In genomic region chr15:65612616-65612946, GRCh38 we compare ENCODE assay signal across 9 cellular contexts. TPM values are rescaled to one million over a fixed set of nuclear protein-coding genes. Genes with fewer than 3 reads are reported as not detected.
DNase-seq lines count a peak whose midpoint lies in the region; TF ChIP-seq lines count a peak whose summit lies in the region.
"Had no signal": no experiment of that assay in that cellular context is flagged by ENCODE, and none has a peak within 500 bp of the region (broad histone marks: within the 10 kb centered on the region; RNA-seq: fewer than 3 reads in every experiment).

No MANE protein-coding gene starts in this region.

- POLR2A ChIA-PET in CD8-positive, alpha-beta memory T cell (lab: Charles Lee): no interaction called here

- peak overlapping the region in 6 of 7 donors; percentile 93 to 98 (median 95) for H3K4me3 Mint-ChIP-seq in CD8-positive, alpha-beta memory T cell
- H3K4me3 Mint-ChIP-seq in IgD-negative memory B cell: peak overlapping the region; percentile 39 to 95 (median 60)
- H3K4me3 Mint-ChIP-seq in neural progenitor cell: peak overlapping the region; percentile 92

- peaks cover 0 to 2% of the 10 kb centered on the region in 2 donors for H3K27me3 Mint-ChIP-seq in CD8-positive, alpha-beta memory T cell
- H3K27me3 Mint-ChIP-seq in IgD-negative memory B cell (no peaks in the 10 kb centered on the region), neural progenitor cell (ENCODE audit: insufficient read depth, low read depth) (peaks cover 6% of the 10 kb centered on the region)

- H2AFZ ChIP-seq in neural progenitor cell (replicated peaks): peak overlapping the region; percentile 95
- H2AFZ ChIP-seq in trophoblast cell (ENCODE audit: insufficient read depth, low read length, poor library complexity): no peak overlapping the region

- no peak overlapping the region for H2BK120ac ChIP-seq in trophoblast cell (ENCODE audit: insufficient read depth, low read length, poor library complexity)

- peak overlapping the region; percentile 91 for H3K27ac ChIP-seq in CD8-positive, alpha-beta memory T cell (ENCODE audit: low read depth, low read length)
- peak overlapping the region; percentile 87 for H3K27ac ChIP-seq in ectodermal cell (ENCODE audit: insufficient read depth, low read depth, low read length, poor library complexity, severe bottlenecking)
- H3K27ac ChIP-seq in neural progenitor cell: peak overlapping the region; percentile 93
- no peak overlapping the region for H3K27ac ChIP-seq in trophoblast cell (ENCODE audit: low read depth, low read length)

- CTCF ChIA-PET in CD8-positive, alpha-beta memory T cell (lab: Charles Lee): no interaction called here

- H2AK5ac ChIP-seq in trophoblast cell (ENCODE audit: low read length): no peak overlapping the region

- H4K91ac ChIP-seq in trophoblast cell (ENCODE audit: low read depth, low read length): no peak overlapping the region

- H3K4me2 ChIP-seq in neural progenitor cell (peak overlapping the region; percentile 95), trophoblast cell (ENCODE audit: low read length) (no peak overlapping the region)

- H4K20me1 ChIP-seq in neural progenitor cell (ENCODE audit: low read depth): no peaks in the 10 kb centered on the region

- DNase-seq in CD8-positive, alpha-beta memory T cell: no peak
- DNase-seq in neural progenitor cell (ENCODE audit: low spot score): no peak
- DNase-seq in COLO668 (lab: John Stamatoyannopoulos, UW; ENCODE audit: unreplicated experiment): no peak
- DNase-seq in trophoblast cell: no peak
- DNase-seq in stimulated activated CD4-positive, alpha-beta T cell treated with anti-CD3 and anti-CD28 coated beads, Interleukin-12 subunit alpha, Interleukin-12 subunit beta, amount 100 ng/mL, for 4 hours: no peak
- DNase-seq in C1 segment of cervical spinal cord (lab: John Stamatoyannopoulos, UW): no peak
- DNase-seq: DMS79 had no signal

- peaks cover 32 to 55% (median 46%) of the 10 kb centered on the region in 3 donors for H3K4me1 Mint-ChIP-seq in CD8-positive, alpha-beta memory T cell
- H3K4me1 Mint-ChIP-seq in IgD-negative memory B cell (peaks cover 20 to 32% (median 24%) of the 10 kb centered on the region in 3 donors), neural progenitor cell (peaks cover 29% of the 10 kb centered on the region)

- peaks cover 22% of the 10 kb centered on the region for H3F3A ChIP-seq in neural progenitor cell (ENCODE audit: low read depth)

- H3K27ac Mint-ChIP-seq in CD8-positive, alpha-beta memory T cell: peak overlapping the region; percentile 97 to 99 (median 98)
- H3K27ac Mint-ChIP-seq in IgD-negative memory B cell: peak overlapping the region in 2 of 3 donors; percentile 80 to 97
- peak overlapping the region; percentile 97 for H3K27ac Mint-ChIP-seq in neural progenitor cell

- no peak overlapping the region for H2BK5ac ChIP-seq in trophoblast cell (ENCODE audit: low read depth, low read length, poor library complexity)

- no peaks in the 10 kb centered on the region for H3K36me3 ChIP-seq in CD8-positive, alpha-beta memory T cell (ENCODE audit: insufficient read depth, low read length)
- H3K36me3 ChIP-seq in ectodermal cell (ENCODE audit: control insufficient read depth, insufficient read depth, low read length) (no peaks in the 10 kb centered on the region), neural progenitor cell (no peaks in the 10 kb centered on the region), trophoblast cell (ENCODE audit: control insufficient read depth in 1 of 2, insufficient read depth in 2 of 2, low read length in 2 of 2) (no peaks in the 10 kb centered on the region)

- no peaks in the 10 kb centered on the region for H3K9me3 Mint-ChIP-seq in CD8-positive, alpha-beta memory T cell
- H3K9me3 Mint-ChIP-seq in IgD-negative memory B cell (peaks cover 0 to 3% (median 0%) of the 10 kb centered on the region in 3 donors), neural progenitor cell (no peaks in the 10 kb centered on the region)

- no peak for TF ChIP-seq CTCF in neural progenitor cell (IDR thresholded peaks at IDR 0.05)

- H3K4ac ChIP-seq in trophoblast cell (ENCODE audit: low read depth, low read length): no peak overlapping the region

- peaks cover 12% of the 10 kb centered on the region for H3K79me1 ChIP-seq in trophoblast cell (ENCODE audit: low read length)

- H3K9me3 ChIP-seq in CD8-positive, alpha-beta memory T cell (ENCODE audit: low read length): no peaks in the 10 kb centered on the region
- H3K9me3 ChIP-seq in ectodermal cell (ENCODE audit: control insufficient read depth, low read length) (no peaks in the 10 kb centered on the region), neural progenitor cell (ENCODE audit: low read depth) (no peaks in the 10 kb centered on the region), trophoblast cell (ENCODE audit: insufficient read depth, low read depth, low read length) (no peaks in the 10 kb centered on the region)

- H3K4me1 ChIP-seq in CD8-positive, alpha-beta memory T cell (ENCODE audit: insufficient read depth, low read length): peaks cover 26% of the 10 kb centered on the region
- peaks cover 16% of the 10 kb centered on the region for H3K4me1 ChIP-seq in ectodermal cell (ENCODE audit: control insufficient read depth, insufficient read depth, low read length)
- H3K4me1 ChIP-seq in neural progenitor cell: peaks cover 16% of the 10 kb centered on the region
- H3K4me1 ChIP-seq in trophoblast cell (ENCODE audit: control insufficient read depth in 1 of 2, insufficient read depth in 2 of 2, low read length in 2 of 2): peaks cover 6 to 11% of the 10 kb centered on the region in 2 experiments

- no peak overlapping the region for H4K12ac ChIP-seq in trophoblast cell (ENCODE audit: low read depth, low read length)

- peak overlapping the region; percentile 15 for H3K9ac ChIP-seq in neural progenitor cell
- H3K9ac ChIP-seq in trophoblast cell (ENCODE audit: low read length): no peak overlapping the region

- no peak overlapping the region for H3K4me3 ChIP-seq in CD8-positive, alpha-beta memory T cell (ENCODE audit: low read length)
- H3K4me3 ChIP-seq in ectodermal cell (ENCODE audit: insufficient read depth, low read depth, low read length) (no peak overlapping the region), neural progenitor cell (no peak overlapping the region), trophoblast cell (ENCODE audit: low read depth, low read length) (no peak overlapping the region)

- WGBS in ectodermal cell, 2 experiments: 84 to 87% methylated on average over 2 of the region's 2 CpGs
- no CpG with 5 or more reads among the region's 2 CpGs for WGBS in trophoblast cell (ENCODE audit: extremely low coverage, insufficient coverage, insufficient read length)

- H4K8ac ChIP-seq in trophoblast cell (ENCODE audit: low read depth, low read length): no peak overlapping the region

- H2BK12ac ChIP-seq in trophoblast cell (ENCODE audit: low read length): no peak overlapping the region

- no peaks in the 10 kb centered on the region for H3K27me3 ChIP-seq in CD8-positive, alpha-beta memory T cell (ENCODE audit: insufficient read depth, low read length, poor library complexity, severe bottlenecking)
- H3K27me3 ChIP-seq in ectodermal cell (ENCODE audit: control insufficient read depth, insufficient read depth, low read length, poor library complexity, severe bottlenecking) (no peaks in the 10 kb centered on the region), neural progenitor cell (no peaks in the 10 kb centered on the region), trophoblast cell (ENCODE audit: insufficient read depth, low read length) (no peaks in the 10 kb centered on the region)

- H3K23ac ChIP-seq in trophoblast cell (ENCODE audit: low read length): no peak overlapping the region

- H3K14ac ChIP-seq in trophoblast cell (ENCODE audit: low read length): no peak overlapping the region

- H3K79me2 ChIP-seq in neural progenitor cell (ENCODE audit: low read depth) (peaks cover 32% of the 10 kb centered on the region), trophoblast cell (ENCODE audit: control insufficient read depth, insufficient read depth, low read length, poor library complexity) (peaks cover 8% of the 10 kb centered on the region)

- H3K36me3 Mint-ChIP-seq in CD8-positive, alpha-beta memory T cell: peaks cover 0 to 11% (median 0%) of the 10 kb centered on the region in 3 donors
- no peaks in the 10 kb centered on the region for H3K36me3 Mint-ChIP-seq in IgD-negative memory B cell
- H3K36me3 Mint-ChIP-seq in neural progenitor cell: no peaks in the 10 kb centered on the region

- no peak overlapping the region for H3K18ac ChIP-seq in trophoblast cell (ENCODE audit: low read length)

RNA-seq across cellular contexts. Expression of gene INTS14, which starts 1.6 kb away (rescaled TPM):
- total RNA-seq in CD8-positive, alpha-beta memory T cell: 10 to 100 TPM; 62.0 to 64.7 TPM
- polyA plus RNA-seq in CD8-positive, alpha-beta memory T cell: 29.9 TPM
- 24.3 TPM for polyA plus RNA-seq in IgD-negative memory B cell
- 42.5 TPM for polyA plus RNA-seq in ectodermal cell (2013, experiment 1 of 4)
- 50.1 TPM for polyA plus RNA-seq in ectodermal cell (2013, experiment 2 of 4)
- 42.0 TPM for polyA plus RNA-seq in ectodermal cell (2013, experiment 3 of 4)
- 48.8 TPM for polyA plus RNA-seq in ectodermal cell (2013, experiment 4 of 4)
- total RNA-seq in neural progenitor cell (ENCODE audit: low replicate concordance): 40.2 and 54.2 TPM in 2 replicates
- polyA plus RNA-seq in trophoblast cell (2013): 28.3 and 29.2 TPM in 2 replicates

RNA-seq across cellular contexts. Expression of gene SLC24A1, which starts 9.2 kb away (rescaled TPM):
- 1 to 10 TPM; 4.2 to 4.3 TPM for total RNA-seq in CD8-positive, alpha-beta memory T cell
- polyA plus RNA-seq in CD8-positive, alpha-beta memory T cell: 3.8 TPM
- polyA plus RNA-seq in IgD-negative memory B cell: 2.0 TPM
- polyA plus RNA-seq in ectodermal cell (2013, experiment 1 of 4): 8.7 TPM
- 9.4 TPM for polyA plus RNA-seq in ectodermal cell (2013, experiment 2 of 4)
- polyA plus RNA-seq in ectodermal cell (2013, experiment 3 of 4): 8.2 TPM
- polyA plus RNA-seq in ectodermal cell (2013, experiment 4 of 4): 6.3 TPM
- total RNA-seq in neural progenitor cell (ENCODE audit: low replicate concordance): 6.0 and 10.6 TPM in 2 replicates
- 9.5 and 9.6 TPM in 2 replicates for polyA plus RNA-seq in trophoblast cell (2013)
